Comparison of ENCODE assay signal across 19 cellular contexts in the genomic region with DNA sequence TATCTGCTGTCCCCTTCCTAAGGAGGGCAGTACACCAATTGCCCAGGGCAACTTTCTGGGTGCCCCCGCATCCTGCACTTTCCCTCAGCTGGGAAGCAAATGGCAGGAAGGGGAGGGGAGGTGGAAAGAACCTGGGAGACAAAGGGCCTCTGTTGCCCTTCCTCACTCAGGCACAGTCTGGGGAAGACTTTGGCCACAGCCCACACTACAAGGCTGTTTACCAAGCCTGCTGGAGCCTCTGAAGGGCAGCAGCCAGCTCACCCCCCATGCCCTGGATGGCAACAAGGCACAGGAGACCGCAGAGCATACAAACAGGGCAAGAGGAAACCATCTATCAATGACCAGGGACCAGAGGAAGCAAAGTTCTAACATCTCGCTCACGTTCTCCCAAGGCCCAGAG.
"Had no signal": no experiment of that assay in that cellular context is flagged by ENCODE, and none has a peak within 500 bp of the region (broad histone marks: within the 10 kb centered on the region; RNA-seq: fewer than 3 reads in every experiment).

No MANE protein-coding gene starts in this region.

- H3K4me1 Mint-ChIP-seq: activated CD8-positive, alpha-beta memory T cell treated with anti-CD3 and anti-CD28 coated beads, Interleukin-2, amount 10 ng/mL, durations not matched to agents 7 days and 5 days; brain; neural progenitor cell; stimulated activated memory B cell treated with anti-CD40 and anti-IgM and Interleukin-4, amounts not matched to agents 10 μg/mL and 1 μg/mL and 100 μg/mL, for 72 hours had no signal

- DNase-seq: activated CD4-positive, alpha-beta T cell treated with anti-CD3 and anti-CD28 coated beads, Interleukin-2, amount 50 U/mL, for 4 hours; activated CD8-positive, alpha-beta memory T cell treated with anti-CD3 and anti-CD28 coated beads, Interleukin-2, amount 10 ng/mL, durations not matched to agents 7 days and 5 days; activated effector memory CD4-positive, alpha-beta T cell treated with anti-CD3 and anti-CD28 coated beads, Interleukin-2, amount 50 U/mL, for 16 hours; activated T-cell treated with anti-CD3 and anti-CD28 coated beads, Interleukin-2, amount 50 U/mL, for 24 hours; amniotic stem cell; effector memory CD8-positive, alpha-beta T cell; glutamatergic neuron; left lung; pancreas; spleen; stimulated activated CD4-positive, alpha-beta T cell treated with anti-CD3 and anti-CD28 coated beads, Interleukin-1b, Interleukin-23, amount 100 ng/mL, for 48 hours; upper lobe of right lung had no signal

- H3K27ac ChIP-seq: left lung, neural progenitor cell, pancreas, spleen, upper lobe of right lung had no signal

- H3K9ac ChIP-seq: neural progenitor cell had no signal

- H3K27ac Mint-ChIP-seq: activated CD8-positive, alpha-beta memory T cell treated with anti-CD3 and anti-CD28 coated beads, Interleukin-2, amount 10 ng/mL, durations not matched to agents 7 days and 5 days; activated naive CD4-positive, alpha-beta T cell treated with anti-CD3 and anti-CD28 coated beads, Interleukin-2, amount 50 U/mL, for 72 hours; activated T-cell treated with anti-CD3 and anti-CD28 coated beads, Interleukin-2, amount 50 U/mL, for 24 hours; brain; dendritic cell treated with granulocyte-macrophage colony-stimulating factor and Interleukin-4, amounts not matched to agents 40 ng/mL and 50 ng/mL, for 4 days; effector memory CD8-positive, alpha-beta T cell; neural progenitor cell; stimulated activated memory B cell treated with anti-CD40 and anti-IgM and Interleukin-4, amounts not matched to agents 10 μg/mL and 1 μg/mL and 100 μg/mL, for 72 hours; T-helper 2 cell treated with Interferon-gamma antibody and Interleukin-4, amounts not matched to agents 5 μg/mL and 100 μg/mL, for 36 hours had no signal

- H3K9me3 ChIP-seq: left lung, pancreas, spleen, upper lobe of right lung had no signal

- H3K27me3 ChIP-seq: left lung, neural progenitor cell, pancreas, spleen, upper lobe of right lung had no signal

- H2AFZ ChIP-seq: neural progenitor cell had no signal

- H3K36me3 ChIP-seq: left lung, neural progenitor cell, pancreas, spleen, upper lobe of right lung had no signal

- H3K27me3 Mint-ChIP-seq: activated CD8-positive, alpha-beta memory T cell treated with anti-CD3 and anti-CD28 coated beads, Interleukin-2, amount 10 ng/mL, durations not matched to agents 7 days and 5 days; activated T-cell treated with anti-CD3 and anti-CD28 coated beads, Interleukin-2, amount 50 U/mL, for 24 hours; brain; dendritic cell treated with granulocyte-macrophage colony-stimulating factor and Interleukin-4, amounts not matched to agents 40 ng/mL and 50 ng/mL, for 4 days; effector memory CD8-positive, alpha-beta T cell; stimulated activated memory B cell treated with anti-CD40 and anti-IgM and Interleukin-4, amounts not matched to agents 10 μg/mL and 1 μg/mL and 100 μg/mL, for 72 hours had no signal

- ATAC-seq: activated CD4-positive, CD25-positive, alpha-beta regulatory T cell treated with anti-CD3 and anti-CD28 coated beads, Interleukin-2, amount 50 U/mL, for 24 hours; activated CD8-positive, alpha-beta memory T cell treated with anti-CD3 and anti-CD28 coated beads, Interleukin-2, amount 10 ng/mL, durations not matched to agents 7 days and 5 days; activated naive CD4-positive, alpha-beta T cell treated with anti-CD3 and anti-CD28 coated beads, Interleukin-2, amount 50 U/mL, for 72 hours; effector memory CD8-positive, alpha-beta T cell; left lung; stimulated activated memory B cell treated with anti-CD40 and anti-IgM and Interleukin-4, amounts not matched to agents 10 μg/mL and 1 μg/mL and 100 μg/mL, for 72 hours; upper lobe of right lung had no signal

- H3K4me2 ChIP-seq: neural progenitor cell had no signal

- H3K9me3 Mint-ChIP-seq: activated naive CD4-positive, alpha-beta T cell treated with anti-CD3 and anti-CD28 coated beads, Interleukin-2, amount 50 U/mL, for 72 hours; activated T-cell treated with anti-CD3 and anti-CD28 coated beads, Interleukin-2, amount 50 U/mL, for 24 hours; brain; dendritic cell treated with granulocyte-macrophage colony-stimulating factor and Interleukin-4, amounts not matched to agents 40 ng/mL and 50 ng/mL, for 4 days; effector memory CD8-positive, alpha-beta T cell; neural progenitor cell; stimulated activated memory B cell treated with anti-CD40 and anti-IgM and Interleukin-4, amounts not matched to agents 10 μg/mL and 1 μg/mL and 100 μg/mL, for 72 hours; T-helper 2 cell treated with Interferon-gamma antibody and Interleukin-4, amounts not matched to agents 5 μg/mL and 100 μg/mL, for 36 hours had no signal

- H3K36me3 Mint-ChIP-seq: activated CD8-positive, alpha-beta memory T cell treated with anti-CD3 and anti-CD28 coated beads, Interleukin-2, amount 10 ng/mL, durations not matched to agents 7 days and 5 days; activated naive CD4-positive, alpha-beta T cell treated with anti-CD3 and anti-CD28 coated beads, Interleukin-2, amount 50 U/mL, for 72 hours; brain; neural progenitor cell; stimulated activated memory B cell treated with anti-CD40 and anti-IgM and Interleukin-4, amounts not matched to agents 10 μg/mL and 1 μg/mL and 100 μg/mL, for 72 hours had no signal

- H3K4me3 ChIP-seq: left lung, neural progenitor cell, pancreas, spleen, upper lobe of right lung had no signal

- H3K4me1 ChIP-seq: left lung, neural progenitor cell, spleen, upper lobe of right lung had no signal

- H3K4me3 Mint-ChIP-seq: activated CD8-positive, alpha-beta memory T cell treated with anti-CD3 and anti-CD28 coated beads, Interleukin-2, amount 10 ng/mL, durations not matched to agents 7 days and 5 days; activated T-cell treated with anti-CD3 and anti-CD28 coated beads, Interleukin-2, amount 50 U/mL, for 24 hours; brain; dendritic cell treated with granulocyte-macrophage colony-stimulating factor and Interleukin-4, amounts not matched to agents 40 ng/mL and 50 ng/mL, for 4 days; effector memory CD8-positive, alpha-beta T cell; neural progenitor cell; stimulated activated memory B cell treated with anti-CD40 and anti-IgM and Interleukin-4, amounts not matched to agents 10 μg/mL and 1 μg/mL and 100 μg/mL, for 72 hours; T-helper 2 cell treated with Interferon-gamma antibody and Interleukin-4, amounts not matched to agents 5 μg/mL and 100 μg/mL, for 36 hours had no signal
